Comparison of ENCODE assay signal across 17 cellular contexts in the genomic region with DNA sequence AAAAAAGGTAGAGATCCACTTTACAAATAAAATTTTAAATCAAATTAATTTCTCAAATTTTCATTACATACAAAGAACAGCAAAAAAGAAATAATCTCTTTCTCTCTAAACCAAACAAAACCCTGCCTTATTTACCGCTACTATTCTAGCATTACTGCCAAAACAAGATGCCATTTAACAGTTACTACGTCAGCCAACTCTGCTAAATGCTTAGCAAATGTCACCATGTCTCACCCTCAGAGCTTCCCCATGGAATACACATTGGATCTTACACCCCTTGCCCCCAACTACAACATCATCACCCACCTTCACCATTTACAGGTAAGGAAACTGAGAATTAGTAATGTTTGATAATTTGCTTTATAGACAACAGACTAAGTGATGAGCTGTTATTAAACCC. TPM values are rescaled to one million over a fixed set of nuclear protein-coding genes. Genes with fewer than 3 reads are reported as not detected.
DNase-seq lines count a peak whose midpoint lies in the region; ATAC-seq and TF ChIP-seq lines count a peak whose summit lies in the region.
"Had no signal": no experiment of that assay in that cellular context is flagged by ENCODE, and none has a peak within 500 bp of the region (broad histone marks: within the 10 kb centered on the region; RNA-seq: fewer than 3 reads in every experiment).

No MANE protein-coding gene starts in this region.

- peak overlapping the region; percentile 28 to 80 (median 64); a peak in 21 of 22 replicates for H3K27ac ChIP-seq in BLaER1 treated with 17β-estradiol and CSF1 and Interleukin-3, amounts not matched to agents 10 nM and 100 nM
- peak overlapping the region; percentile 55 for H3K27ac ChIP-seq in epithelial cell of prostate
- peak overlapping the region; percentile 37 for H3K27ac ChIP-seq in neural progenitor cell
- H3K27ac ChIP-seq in Peyer's patch = no peak overlapping the region

- no peak overlapping the region for H2AFZ ChIP-seq in neural progenitor cell (replicated peaks)

- peak overlapping the region; percentile 25 to 88 (median 61); a peak in 18 of 22 replicates for H3K4me2 ChIP-seq in BLaER1 treated with 17β-estradiol and CSF1 and Interleukin-3, amounts not matched to agents 10 nM and 100 nM
- H3K4me2 ChIP-seq in neural progenitor cell = no peak overlapping the region

- H3K27me3 ChIP-seq in BLaER1 treated with 17β-estradiol and CSF1 and Interleukin-3, amounts not matched to agents 10 nM and 100 nM = no peaks in the 10 kb centered on the region
- no peaks in the 10 kb centered on the region for H3K27me3 ChIP-seq in neural progenitor cell
- H3K27me3 ChIP-seq in Peyer's patch = no peaks in the 10 kb centered on the region
- H3K27me3 ChIP-seq: ovary had no signal

- peaks cover 8 to 51% (median 30%) of the 10 kb centered on the region in 10 experiments; a peak in 17 of 20 replicates for H3K4me1 ChIP-seq in BLaER1 treated with 17β-estradiol and CSF1 and Interleukin-3, amounts not matched to agents 10 nM and 100 nM
- peaks cover 34% of the 10 kb centered on the region for H3K4me1 ChIP-seq in neural progenitor cell
- no peaks in the 10 kb centered on the region for H3K4me1 ChIP-seq in Peyer's patch

- peaks cover 16% of the 10 kb centered on the region for H3F3A ChIP-seq in neural progenitor cell (ENCODE audit: low read depth)

- no peak overlapping the region for H3K4me3 ChIP-seq in BLaER1 treated with 17β-estradiol and CSF1 and Interleukin-3, amounts not matched to agents 10 nM and 100 nM
- H3K4me3 ChIP-seq in neural progenitor cell = no peak overlapping the region
- H3K4me3 ChIP-seq in Peyer's patch = no peak overlapping the region
- H3K4me3 ChIP-seq: ovary had no signal

- H3K9ac ChIP-seq in BLaER1 treated with 17β-estradiol and CSF1 and Interleukin-3, amounts not matched to agents 10 nM and 100 nM = peak overlapping the region in 5 of 11 experiments; percentile 21 to 65 (median 41); a peak in 5 of 22 replicates
- H3K9ac ChIP-seq in neural progenitor cell = no peak overlapping the region

- H3K4me3 Mint-ChIP-seq in neural progenitor cell = peak overlapping the region; percentile 21
- H3K4me3 Mint-ChIP-seq: activated naive CD4-positive, alpha-beta T cell treated with anti-CD3 and anti-CD28 coated beads for 36 hours; activated T-cell treated with anti-CD3 and anti-CD28 coated beads, Interleukin-2, amount 50 U/mL, for 4 hours; CD4-positive, alpha-beta memory T cell had no signal

- peaks cover 0 to 49% (median 11%) of the 10 kb centered on the region in 11 experiments; a peak in 8 of 22 replicates for H3K36me3 ChIP-seq in BLaER1 treated with 17β-estradiol and CSF1 and Interleukin-3, amounts not matched to agents 10 nM and 100 nM
- peaks cover 8% of the 10 kb centered on the region for H3K36me3 ChIP-seq in neural progenitor cell
- H3K36me3 ChIP-seq in Peyer's patch = peaks cover 0 to 11% (median 0%) of the 10 kb centered on the region in 3 donors
- H3K36me3 ChIP-seq: ovary had no signal

- no peaks in the 10 kb centered on the region for H4K20me1 ChIP-seq in BLaER1 treated with 17β-estradiol and CSF1 and Interleukin-3, amounts not matched to agents 10 nM and 100 nM
- H4K20me1 ChIP-seq in neural progenitor cell (ENCODE audit: low read depth) = no peaks in the 10 kb centered on the region

- peaks cover 56% of the 10 kb centered on the region for H3K4me1 Mint-ChIP-seq in neural progenitor cell
- H3K4me1 Mint-ChIP-seq: CD4-positive, alpha-beta memory T cell had no signal

- ATAC-seq in GM21528 (IDR thresholded peaks at IDR 0.05; ENCODE audit: low FRiP score, unreplicated experiment) = no peak
- ATAC-seq in GM18907 (IDR thresholded peaks at IDR 0.05; ENCODE audit: unreplicated experiment) = no peak
- ATAC-seq: activated T-cell treated with anti-CD3 and anti-CD28 coated beads, Interleukin-2, amount 50 U/mL, for 4 hours had no signal

- H3K9me3 ChIP-seq in BLaER1 treated with 17β-estradiol and CSF1 and Interleukin-3, amounts not matched to agents 10 nM and 100 nM (replicated peaks in 1 of 11) = no peaks in the 10 kb centered on the region
- H3K9me3 ChIP-seq in neural progenitor cell (ENCODE audit: low read depth) = no peaks in the 10 kb centered on the region
- H3K9me3 ChIP-seq in Peyer's patch = no peaks in the 10 kb centered on the region
- H3K9me3 ChIP-seq: ovary had no signal

- H3K79me2 ChIP-seq in neural progenitor cell (ENCODE audit: low read depth) = no peaks in the 10 kb centered on the region

- H3K36me3 Mint-ChIP-seq in neural progenitor cell = peaks cover 35% of the 10 kb centered on the region
- H3K36me3 Mint-ChIP-seq: CD4-positive, alpha-beta memory T cell had no signal

- TF ChIP-seq CTCF in neural progenitor cell (IDR thresholded peaks at IDR 0.05) (no peak), Peyer's patch (IDR thresholded peaks at IDR 0.05) (no peak)

- H3K27me3 Mint-ChIP-seq in neural progenitor cell (ENCODE audit: insufficient read depth, low read depth) = peaks cover 7% of the 10 kb centered on the region

- no peaks in the 10 kb centered on the region for H3K9me3 Mint-ChIP-seq in neural progenitor cell
- H3K9me3 Mint-ChIP-seq: activated naive CD4-positive, alpha-beta T cell treated with anti-CD3 and anti-CD28 coated beads for 36 hours; activated T-cell treated with anti-CD3 and anti-CD28 coated beads, Interleukin-2, amount 50 U/mL, for 4 hours; CD4-positive, alpha-beta memory T cell had no signal

- DNase-seq in NCI-H1694 (lab: John Stamatoyannopoulos, UW) (peak; percentile 34), epithelial cell of prostate (ENCODE audit: low read depth, low spot score) (no peak), neural progenitor cell (ENCODE audit: low spot score) (no peak), Peyer's patch (no peak)
- DNase-seq: activated CD8-positive, alpha-beta memory T cell treated with anti-CD3 and anti-CD28 coated beads for 24 hours; activated naive CD4-positive, alpha-beta T cell treated with anti-CD3 and anti-CD28 coated beads for 36 hours; activated T-cell treated with anti-CD3 and anti-CD28 coated beads, Interleukin-2, amount 50 U/mL, for 4 hours; CD4-positive, alpha-beta memory T cell; erythroblast; foreskin melanocyte; islet precursor cell; mammary epithelial cell; NCI-H748 treated with DMSO at 0.1 percent for 48 hours had no signal

- no peak for TF ChIP-seq POLR2A in Peyer's patch (IDR thresholded peaks at IDR 0.05)

- H3K27ac Mint-ChIP-seq in neural progenitor cell = peak overlapping the region; percentile 85
- H3K27ac Mint-ChIP-seq: activated naive CD4-positive, alpha-beta T cell treated with anti-CD3 and anti-CD28 coated beads for 36 hours; CD4-positive, alpha-beta memory T cell had no signal

RNA-seq across cellular contexts. Expression of gene NR2C1, which starts 23.0 kb away (rescaled TPM):
- total RNA-seq in neural progenitor cell (ENCODE audit: low replicate concordance) = 84.2 and 187 TPM in 2 replicates
- 100 to 1,000 TPM in 1 of 4 donors, 10 to 100 TPM in 3; 35.2 to 202 (median 52.5) TPM for total RNA-seq in Peyer's patch

Comparison
In these comparisons a context has a peak if more than half of its experiments do, and no peak if none do; other contexts are left out.
1. H3K27ac ChIP-seq: peak in BLaER1 treated with 17β-estradiol and CSF1 and Interleukin-3, amounts not matched to agents 10 nM and 100 nM (11 of 11), epithelial cell of prostate (single experiment) and neural progenitor cell (single experiment); none in Peyer's patch (0 of 4).